8 cellular contexts compared by ENCODE assay signal in genomic region chr7:73521636-73522080, GRCh38. TPM values are rescaled to one million over a fixed set of nuclear protein-coding genes. Genes with fewer than 3 reads are reported as not detected.
DNase-seq lines count a peak whose midpoint lies in the region; ATAC-seq lines count a peak whose summit lies in the region.

No MANE protein-coding gene starts in this region.

- intact Hi-C loops in left ventricle myocardium superior (cut with micrococcal nuclease): no loop called here

- peak overlapping the region; percentile 42 for H3K4me3 Mint-ChIP-seq in activated naive CD4-positive, alpha-beta T cell treated with anti-CD3 and anti-CD28 coated beads, Interleukin-2, amount 50 U/mL, for 24 hours

- H3K27ac Mint-ChIP-seq in activated naive CD4-positive, alpha-beta T cell treated with anti-CD3 and anti-CD28 coated beads, Interleukin-2, amount 50 U/mL, for 24 hours: no peak overlapping the region

- no peaks in the 10 kb centered on the region for H3K27me3 Mint-ChIP-seq in activated naive CD4-positive, alpha-beta T cell treated with anti-CD3 and anti-CD28 coated beads, Interleukin-2, amount 50 U/mL, for 24 hours

- DNase-seq in stimulated activated CD4-positive, alpha-beta T cell treated with anti-CD3 and anti-CD28 coated beads, Interleukin-1b, Interleukin-23, amount 100 ng/mL, for 1 hour (ENCODE audit: low read depth in 2 of 2): peak; percentile 5 to 46
- no peak for DNase-seq in stimulated activated CD4-positive, alpha-beta T cell treated with anti-CD3 and anti-CD28 coated beads, Interleukin-4, amount 100 ng/mL, for 24 hours
- peak; percentile 85 for DNase-seq in H7
- DNase-seq in LHCN-M2 (ENCODE audit: low read depth): peak; percentile 57
- peak; percentile 83 for DNase-seq in left ventricle myocardium superior
- peak; percentile 78 for DNase-seq in putamen (ENCODE audit: low spot score)
- DNase-seq in SHP77 treated with DMSO at 0.1 percent for 48 hours (lab: John Stamatoyannopoulos, UW): no peak

- peaks cover 7% of the 10 kb centered on the region for H3K36me3 ChIP-seq in H7 (replicated peaks; ENCODE audit: control insufficient read depth, insufficient read depth, low read length)

- peaks cover 18% of the 10 kb centered on the region for H3K36me3 Mint-ChIP-seq in activated naive CD4-positive, alpha-beta T cell treated with anti-CD3 and anti-CD28 coated beads, Interleukin-2, amount 50 U/mL, for 24 hours

- H3K4me1 Mint-ChIP-seq in activated naive CD4-positive, alpha-beta T cell treated with anti-CD3 and anti-CD28 coated beads, Interleukin-2, amount 50 U/mL, for 24 hours: peaks cover 65% of the 10 kb centered on the region

- H3K4me3 ChIP-seq in H7 (ENCODE audit: insufficient read depth, low read depth, low read length): peak overlapping the region; percentile 77

- ATAC-seq in left ventricle myocardium superior: peak; percentile 84

- H3K9me3 Mint-ChIP-seq in activated naive CD4-positive, alpha-beta T cell treated with anti-CD3 and anti-CD28 coated beads, Interleukin-2, amount 50 U/mL, for 24 hours: no peaks in the 10 kb centered on the region

- no peaks in the 10 kb centered on the region for H3K27me3 ChIP-seq in H7 (ENCODE audit: control insufficient read depth, insufficient read depth, low read length)

RNA-seq across cellular contexts. Expression of gene BAZ1B, which starts 0.4 kb away (rescaled TPM):
- 44.6 and 57.9 TPM in 2 replicates for total RNA-seq in H7 (2014; rRNA removed; shearing (Covaris generic))
- total RNA-seq in LHCN-M2 (2014; rRNA removed) (97.0 and 110 TPM in 2 replicates), left ventricle myocardium superior (44.6 TPM)
- 41.5 TPM for polyA plus RNA-seq in LHCN-M2 (2012)

RNA-seq across cellular contexts. Expression of gene BCL7B, which starts 35.8 kb away (rescaled TPM):
- total RNA-seq in H7 (2014; rRNA removed; shearing (Covaris generic)): 18.7 and 23.3 TPM in 2 replicates
- total RNA-seq in LHCN-M2 (2014; rRNA removed) (67.7 and 71.0 TPM in 2 replicates), left ventricle myocardium superior (80.7 TPM)
- 61.6 TPM for polyA plus RNA-seq in LHCN-M2 (2012)

RNA-seq across cellular contexts. Expression of gene TBL2, which starts 56.7 kb away (rescaled TPM):
- 34.5 and 52.3 TPM in 2 replicates for total RNA-seq in H7 (2014; rRNA removed; shearing (Covaris generic))
- total RNA-seq in LHCN-M2 (2014; rRNA removed) (147 and 171 TPM in 2 replicates), left ventricle myocardium superior (7.8 TPM)
- 54.2 TPM for polyA plus RNA-seq in LHCN-M2 (2012)

Comparison
In these comparisons a context has a peak if more than half of its experiments do, and no peak if none do; other contexts are left out.
1. DNase-seq: peak in stimulated activated CD4-positive, alpha-beta T cell treated with anti-CD3 and anti-CD28 coated beads, Interleukin-1b, Interleukin-23, amount 100 ng/mL, for 1 hour (2 of 2), H7 (single experiment), LHCN-M2 (single experiment), left ventricle myocardium superior (single experiment) and putamen (single experiment); none in stimulated activated CD4-positive, alpha-beta T cell treated with anti-CD3 and anti-CD28 coated beads, Interleukin-4, amount 100 ng/mL, for 24 hours (single experiment) and SHP77 treated with DMSO at 0.1 percent for 48 hours (single experiment).